In the genomic region with DNA sequence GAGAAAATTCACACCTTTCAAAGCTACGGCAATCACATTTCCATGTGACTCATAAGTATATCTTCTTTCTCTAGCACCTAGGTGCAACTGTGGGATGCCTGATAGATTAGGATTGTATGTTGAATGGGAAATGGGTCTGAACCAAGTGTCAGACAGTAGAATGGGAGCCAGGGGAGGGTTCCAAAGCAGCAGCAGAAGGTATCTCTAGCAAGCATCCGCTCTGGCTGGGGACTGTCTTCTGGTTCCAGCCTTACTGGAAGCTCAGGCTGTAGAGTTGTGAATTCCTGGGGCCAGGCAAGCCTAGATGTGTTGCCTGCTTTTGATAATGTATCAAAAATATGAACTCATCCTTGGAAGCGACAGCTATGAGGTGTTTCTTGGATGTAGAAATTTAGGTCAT, we compare ENCODE assay signal across 26 cellular contexts. TPM values are rescaled to one million over a fixed set of nuclear protein-coding genes. Genes with fewer than 3 reads are reported as not detected.
"Had no signal": no experiment of that assay in that cellular context is flagged by ENCODE, and none has a peak within 500 bp of the region (broad histone marks: within the 10 kb centered on the region; RNA-seq: fewer than 3 reads in every experiment).

No MANE protein-coding gene starts in this region.

- H3K4me3 ChIP-seq: colonic mucosa had no signal

- H3K4me3 Mint-ChIP-seq: activated CD4-positive, alpha-beta memory T cell treated with anti-CD3 and anti-CD28 coated beads, Interleukin-2, amount 10 ng/mL, durations not matched to agents 7 days and 5 days; activated CD4-positive, alpha-beta T cell treated with anti-CD3 and anti-CD28 coated beads, Interleukin-2, amount 10 ng/mL, durations not matched to agents 7 days and 5 days; activated naive CD4-positive, alpha-beta T cell treated with anti-CD3 and anti-CD28 coated beads, Interleukin-2, amount 10 ng/mL, durations not matched to agents 7 days and 5 days; activated naive CD8-positive, alpha-beta T cell treated with anti-CD3 and anti-CD28 coated beads, Interleukin-2, amount 10 ng/mL, durations not matched to agents 7 days and 5 days; activated T-cell treated with anti-CD3 and anti-CD28 coated beads, Interleukin-2, amount 50 U/mL, for 24 hours; activated T-cell treated with anti-CD3 and anti-CD28 coated beads, Interleukin-2, amount 50 U/mL, for 72 hours; WTC11 had no signal

- H3K27ac Mint-ChIP-seq: activated CD4-positive, alpha-beta memory T cell treated with anti-CD3 and anti-CD28 coated beads, Interleukin-2, amount 10 ng/mL, durations not matched to agents 7 days and 5 days; activated CD4-positive, alpha-beta T cell treated with anti-CD3 and anti-CD28 coated beads, Interleukin-2, amount 10 ng/mL, durations not matched to agents 7 days and 5 days; activated naive CD4-positive, alpha-beta T cell treated with anti-CD3 and anti-CD28 coated beads, Interleukin-2, amount 10 ng/mL, durations not matched to agents 7 days and 5 days; activated naive CD4-positive, alpha-beta T cell treated with anti-CD3 and anti-CD28 coated beads, Interleukin-2, amount 50 U/mL, for 72 hours; activated naive CD8-positive, alpha-beta T cell treated with anti-CD3 and anti-CD28 coated beads, Interleukin-2, amount 10 ng/mL, durations not matched to agents 7 days and 5 days; activated T-cell treated with anti-CD3 and anti-CD28 coated beads, Interleukin-2, amount 50 U/mL, for 24 hours; activated T-cell treated with anti-CD3 and anti-CD28 coated beads, Interleukin-2, amount 50 U/mL, for 72 hours; WTC11 had no signal

- DNase-seq: activated CD4-positive, alpha-beta memory T cell treated with anti-CD3 and anti-CD28 coated beads, Interleukin-2, amount 10 ng/mL, durations not matched to agents 7 days and 5 days; activated CD4-positive, alpha-beta T cell treated with anti-CD3 and anti-CD28 coated beads for 1 hour; activated CD4-positive, alpha-beta T cell treated with anti-CD3 and anti-CD28 coated beads for 4 hours; activated CD4-positive, alpha-beta T cell treated with anti-CD3 and anti-CD28 coated beads, Interleukin-2, amount 10 ng/mL, durations not matched to agents 7 days and 5 days; activated CD4-positive, alpha-beta T cell treated with anti-CD3 and anti-CD28 coated beads, Interleukin-2, amount 50 U/mL, for 4 hours; activated CD8-positive, alpha-beta memory T cell treated with anti-CD3 and anti-CD28 coated beads, Interleukin-2, amount 50 U/mL, for 48 hours; activated gamma-delta T cell; activated naive CD4-positive, alpha-beta T cell; activated naive CD4-positive, alpha-beta T cell treated with anti-CD3 and anti-CD28 coated beads, Interleukin-2, amount 10 ng/mL, durations not matched to agents 7 days and 5 days; activated naive CD8-positive, alpha-beta T cell treated with anti-CD3 and anti-CD28 coated beads, Interleukin-2, amount 10 ng/mL, durations not matched to agents 7 days and 5 days; activated T-cell treated with anti-CD3 and anti-CD28 coated beads for 4 hours; activated T-cell treated with anti-CD3 and anti-CD28 coated beads, Interleukin-2, amount 50 U/mL, for 24 hours; activated T-cell treated with anti-CD3 and anti-CD28 coated beads, Interleukin-2, amount 50 U/mL, for 72 hours; amniotic stem cell; colonic mucosa; effector CD8-positive, alpha-beta T cell; foreskin fibroblast; T-helper 2 cell had no signal

- H3K9me3 ChIP-seq: colonic mucosa had no signal

- H3K9me3 Mint-ChIP-seq: activated naive CD4-positive, alpha-beta T cell treated with anti-CD3 and anti-CD28 coated beads, Interleukin-2, amount 10 ng/mL, durations not matched to agents 7 days and 5 days; activated T-cell treated with anti-CD3 and anti-CD28 coated beads, Interleukin-2, amount 50 U/mL, for 24 hours had no signal

- ATAC-seq: activated naive CD4-positive, alpha-beta T cell treated with anti-CD3 and anti-CD28 coated beads, Interleukin-2, amount 50 U/mL, for 72 hours; activated T-cell treated with anti-CD3 and anti-CD28 coated beads, Interleukin-2, amount 50 U/mL, for 72 hours; esophagus mucosa; WTC11 had no signal

- H3K27ac ChIP-seq: colonic mucosa, VCaP had no signal

- H3K4me1 Mint-ChIP-seq: activated naive CD4-positive, alpha-beta T cell treated with anti-CD3 and anti-CD28 coated beads, Interleukin-2, amount 10 ng/mL, durations not matched to agents 7 days and 5 days; WTC11 had no signal

- H3K4me1 ChIP-seq: colonic mucosa had no signal

- H3K36me3 ChIP-seq: colonic mucosa had no signal

RNA-seq across cellular contexts. Expression of a gene that starts 2.1 kb away (rescaled TPM):
- total RNA-seq: activated CD4-positive, alpha-beta memory T cell treated with anti-CD3 and anti-CD28 coated beads, Interleukin-2, amount 10 ng/mL, durations not matched to agents 7 days and 5 days; activated CD4-positive, alpha-beta T cell treated with anti-CD3 and anti-CD28 coated beads, Interleukin-2, amount 10 ng/mL, durations not matched to agents 7 days and 5 days; activated naive CD4-positive, alpha-beta T cell treated with anti-CD3 and anti-CD28 coated beads, Interleukin-2, amount 50 U/mL, for 72 hours; activated naive CD8-positive, alpha-beta T cell treated with anti-CD3 and anti-CD28 coated beads, Interleukin-2, amount 10 ng/mL, durations not matched to agents 7 days and 5 days; activated T-cell treated with anti-CD3 and anti-CD28 coated beads, Interleukin-2, amount 50 U/mL, for 72 hours; astrocyte; chondrocyte; dermis microvascular lymphatic vessel endothelial cell; T-helper 1 cell treated with Interleukin-12 subunit alpha and Interleukin-12 subunit beta and Interleukin-4 antibody, amounts not matched to agents 30 ng/mL and 1 ng/mL, for 36 hours; WTC11 had no signal
